Comparison of ENCODE assay signal across 9 cellular contexts in genomic region chr10:101903827-101904520, GRCh38.
A peak's percentile ranks its signal among the peaks of the same experiment; 100 is the strongest.
DNase-seq lines count a peak whose midpoint lies in the region; ATAC-seq, FAIRE-seq and TF ChIP-seq lines count a peak whose summit lies in the region.
"Had no signal": no experiment of that assay in that cellular context is flagged by ENCODE, and none has a peak within 500 bp of the region (broad histone marks: within the 10 kb centered on the region; RNA-seq: fewer than 3 reads in every experiment).

No MANE protein-coding gene starts in this region.

- no peak overlapping the region for H3K4me3 ChIP-seq in ovary

- TF ChIP-seq CTCF in nephron progenitor cell (IDR thresholded peaks at IDR 0.05) (no peak), type B pancreatic cell (conservative IDR thresholded peaks at IDR 0.05) (no peak), ovary (IDR thresholded peaks at IDR 0.05) (no peak)

- no peaks in the 10 kb centered on the region for H3K9me3 Mint-ChIP-seq in activated CD8-positive, alpha-beta T cell treated with anti-CD3 and anti-CD28 coated beads, Interleukin-2, amount 10 ng/mL, durations not matched to agents 7 days and 5 days (ENCODE audit: insufficient read depth)
- H3K9me3 Mint-ChIP-seq in nephron progenitor cell, result no peaks in the 10 kb centered on the region
- no peaks in the 10 kb centered on the region for H3K9me3 Mint-ChIP-seq in type B pancreatic cell
- H3K9me3 Mint-ChIP-seq: neural crest cell had no signal

- FAIRE-seq in GM12891 (lab: Jason Lieb, UNC), result peak; percentile 92

- no peak for TF ChIP-seq POLR2A in GM12891 (IDR thresholded peaks at IDR 0.05; ENCODE audit: low read depth, low read length)
- no peak for TF ChIP-seq POLR2A in erythroblast (IDR thresholded peaks at IDR 0.05; ENCODE audit: low read length)
- TF ChIP-seq POLR2A in ovary (IDR thresholded peaks at IDR 0.05), result no peak

- H3K27me3 ChIP-seq in ovary, result no peaks in the 10 kb centered on the region

- H3K4me1 ChIP-seq in ovary (ENCODE audit: insufficient read depth), result no peaks in the 10 kb centered on the region

- POLR2A ChIA-PET in activated CD8-positive, alpha-beta T cell treated with anti-CD3 and anti-CD28 coated beads, Interleukin-2, amount 10 ng/mL, durations not matched to agents 7 days and 5 days (lab: Charles Lee), result no interaction called here

- H3K36me3 Mint-ChIP-seq in activated CD8-positive, alpha-beta T cell treated with anti-CD3 and anti-CD28 coated beads, Interleukin-2, amount 10 ng/mL, durations not matched to agents 7 days and 5 days (ENCODE audit: low read depth), result no peaks in the 10 kb centered on the region
- H3K36me3 Mint-ChIP-seq in nephron progenitor cell (ENCODE audit: low read depth) (no peaks in the 10 kb centered on the region), type B pancreatic cell (peaks cover 5% of the 10 kb centered on the region)

- ATAC-seq in GM19455 (IDR thresholded peaks at IDR 0.05; ENCODE audit: unreplicated experiment) (peak; percentile 55), HG03432 (IDR thresholded peaks at IDR 0.05; ENCODE audit: unreplicated experiment) (peak; percentile 77)
- ATAC-seq in activated CD8-positive, alpha-beta T cell treated with anti-CD3 and anti-CD28 coated beads, Interleukin-2, amount 10 ng/mL, durations not matched to agents 7 days and 5 days, result peak; percentile 87

- H3K27ac Mint-ChIP-seq in activated CD8-positive, alpha-beta T cell treated with anti-CD3 and anti-CD28 coated beads, Interleukin-2, amount 10 ng/mL, durations not matched to agents 7 days and 5 days, result no peak overlapping the region
- no peak overlapping the region for H3K27ac Mint-ChIP-seq in nephron progenitor cell
- H3K27ac Mint-ChIP-seq in type B pancreatic cell, result no peak overlapping the region

- no peak overlapping the region for H3K4me3 Mint-ChIP-seq in activated CD8-positive, alpha-beta T cell treated with anti-CD3 and anti-CD28 coated beads, Interleukin-2, amount 10 ng/mL, durations not matched to agents 7 days and 5 days
- H3K4me3 Mint-ChIP-seq in nephron progenitor cell (no peak overlapping the region), type B pancreatic cell (no peak overlapping the region)
- H3K4me3 Mint-ChIP-seq: neural crest cell had no signal

- no peak overlapping the region for H3K27ac ChIP-seq in ovary

- no peaks in the 10 kb centered on the region for H3K36me3 ChIP-seq in ovary

- H3K4me1 Mint-ChIP-seq in activated CD8-positive, alpha-beta T cell treated with anti-CD3 and anti-CD28 coated beads, Interleukin-2, amount 10 ng/mL, durations not matched to agents 7 days and 5 days (ENCODE audit: low read depth), result peaks cover 8% of the 10 kb centered on the region
- H3K4me1 Mint-ChIP-seq in nephron progenitor cell (peaks cover 37% of the 10 kb centered on the region), type B pancreatic cell (ENCODE audit: unreplicated experiment) (peaks cover 18% of the 10 kb centered on the region)

- no peak for TF ChIP-seq EP300 in ovary (IDR thresholded peaks at IDR 0.05)

- CTCF ChIA-PET in activated CD8-positive, alpha-beta T cell treated with anti-CD3 and anti-CD28 coated beads, Interleukin-2, amount 10 ng/mL, durations not matched to agents 7 days and 5 days (lab: Charles Lee), result interaction anchor here (1.3 to 5.7 kb wide), 3 partner anchors 14 to 106 kb away, joined by 9 to 32 read pairs (median 15); no protein-coding TSS in a partner anchor

- DNase-seq in GM12891 (ENCODE audit: insufficient read length, low spot score) (no peak), nephron progenitor cell (no peak), type B pancreatic cell (ENCODE audit: extremely low spot score, unreplicated experiment) (no peak), erythroblast (lab: John Stamatoyannopoulos, UW) (no peak), ovary (no peak)
- peak; percentile 42 for DNase-seq in activated CD8-positive, alpha-beta T cell treated with anti-CD3 and anti-CD28 coated beads, Interleukin-2, amount 10 ng/mL, durations not matched to agents 7 days and 5 days

- H3K9me3 ChIP-seq in ovary, result no peaks in the 10 kb centered on the region

- no peaks in the 10 kb centered on the region for H3K27me3 Mint-ChIP-seq in activated CD8-positive, alpha-beta T cell treated with anti-CD3 and anti-CD28 coated beads, Interleukin-2, amount 10 ng/mL, durations not matched to agents 7 days and 5 days (ENCODE audit: low read depth)
- H3K27me3 Mint-ChIP-seq in nephron progenitor cell (ENCODE audit: low read depth, poor library complexity), result peaks cover 3% of the 10 kb centered on the region
- H3K27me3 Mint-ChIP-seq in type B pancreatic cell, result no peaks in the 10 kb centered on the region

- intact Hi-C loops in ovary (cut with DNase I), result no loop called here

- WGBS in ovary, 3 donors, result 63 to 78% (median 64%) methylated on average over 7 of the region's 7 CpGs

TF ChIP-seq in GM12891, 5 proteins besides CTCF, POLR2A, EP300 and RAD21:
- TF ChIP-seq PAX5 (IDR thresholded peaks at IDR 0.05; ENCODE audit: insufficient read depth, low read length, severe bottlenecking), result no peak
- no peak for TF ChIP-seq POU2F2 (IDR thresholded peaks at IDR 0.05; ENCODE audit: low read depth, low read length)
- no peak for TF ChIP-seq TAF1 (IDR thresholded peaks at IDR 0.05; ENCODE audit: low read depth, low read length)
- TF ChIP-seq POLR2AphosphoS5 (IDR thresholded peaks at IDR 0.05; ENCODE audit: low read depth, low read length), result no peak
- TF ChIP-seq SPI1 (IDR thresholded peaks at IDR 0.05; ENCODE audit: low read depth, low read length), result no peak
TF ChIP-seq in GM12891: peak in this region for 0.
